8 cellular contexts compared by ENCODE assay signal in the genomic region with DNA sequence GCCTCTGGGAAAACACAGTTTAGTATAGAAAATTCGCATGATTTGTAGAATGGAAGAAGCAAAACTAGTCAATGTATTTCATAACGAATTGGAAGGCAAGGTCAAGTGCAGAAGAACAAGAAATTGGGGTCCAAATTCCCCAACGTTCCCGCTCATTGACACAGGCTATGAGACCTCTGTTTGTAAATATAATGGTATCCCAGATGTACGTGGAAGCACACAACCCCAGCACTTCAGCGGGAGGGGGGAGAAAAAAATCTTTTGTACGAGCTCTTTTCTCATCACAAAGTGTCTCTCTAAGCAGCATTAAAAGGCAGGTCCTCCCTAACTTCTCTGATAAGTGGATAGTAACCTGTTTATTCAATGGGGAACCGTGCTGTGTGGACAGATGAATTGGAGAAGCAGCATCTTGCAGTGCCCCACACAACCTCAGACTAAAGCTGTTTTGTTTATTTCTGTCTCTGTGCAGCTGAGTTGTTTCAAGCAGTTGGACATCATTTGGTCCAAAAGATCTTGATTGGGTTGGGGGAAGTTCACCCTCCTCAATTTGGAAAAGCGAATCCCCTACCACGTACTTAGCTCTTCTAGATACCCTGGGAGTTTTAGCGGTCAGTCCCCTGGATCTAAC. TPM values are rescaled to one million over a fixed set of nuclear protein-coding genes. Genes with fewer than 3 reads are reported as not detected.
A peak's percentile ranks its signal among the peaks of the same experiment; 100 is the strongest.
DNase-seq lines count a peak whose midpoint lies in the region; ATAC-seq, FAIRE-seq and TF ChIP-seq lines count a peak whose summit lies in the region.

No MANE protein-coding gene starts in this region.

- H3K9ac ChIP-seq in astrocyte (ENCODE audit: low read length), result peak overlapping the region; percentile 84

- TF ChIP-seq POLR2A in vagina (IDR thresholded peaks at IDR 0.05), result no peak

- H4K20me1 ChIP-seq in astrocyte (ENCODE audit: insufficient read depth, low read length), result peaks cover 2% of the 10 kb centered on the region

- H3K4me1 Mint-ChIP-seq in HFFc6 (ENCODE audit: low read depth), result peaks cover 49% of the 10 kb centered on the region
- peaks cover 13% of the 10 kb centered on the region for H3K4me1 Mint-ChIP-seq in astrocyte (ENCODE audit: low read depth, unreplicated experiment)

- H3K27ac Mint-ChIP-seq in HFFc6 (peak overlapping the region; percentile 81), astrocyte (ENCODE audit: unreplicated experiment) (peak overlapping the region; percentile 85)

- DNase-seq in HFFc6 (no peak), astrocyte (ENCODE audit: low read depth) (no peak), lung (ENCODE audit: low spot score) (no peak), vagina (ENCODE audit: extremely low spot score in 2 of 2) (no peak), foreskin keratinocyte (no peak), GM19238 (ENCODE audit: insufficient read length, low spot score) (no peak), GM19239 (ENCODE audit: insufficient read length, low spot score) (no peak)

- H3K9me3 Mint-ChIP-seq in HFFc6 (no peaks in the 10 kb centered on the region), astrocyte (ENCODE audit: unreplicated experiment) (no peaks in the 10 kb centered on the region)

- H3K36me3 Mint-ChIP-seq in HFFc6 (ENCODE audit: low read depth), result no peaks in the 10 kb centered on the region
- no peaks in the 10 kb centered on the region for H3K36me3 Mint-ChIP-seq in astrocyte (ENCODE audit: low read depth, unreplicated experiment)

- no peaks in the 10 kb centered on the region for H3K27me3 ChIP-seq in astrocyte (ENCODE audit: insufficient read depth, low read length)
- H3K27me3 ChIP-seq in lung (ENCODE audit: control insufficient read depth, insufficient read depth), result no peaks in the 10 kb centered on the region
- H3K27me3 ChIP-seq in vagina, result no peaks in the 10 kb centered on the region
- H3K27me3 ChIP-seq in foreskin keratinocyte, result peaks cover 4% of the 10 kb centered on the region

- WGBS in lung, 2 donors, result 36 to 47% methylated on average over 11 of the region's 11 CpGs

- no peaks in the 10 kb centered on the region for H3K9me3 ChIP-seq in astrocyte (ENCODE audit: insufficient read depth, low read depth, low read length)
- H3K9me3 ChIP-seq in lung (ENCODE audit: control insufficient read depth in 2 of 2, insufficient read depth in 1 of 2, low read length in 1 of 2), result no peaks in the 10 kb centered on the region
- no peaks in the 10 kb centered on the region for H3K9me3 ChIP-seq in vagina

- H3K36me3 ChIP-seq in astrocyte (ENCODE audit: insufficient read depth, low read length) (no peaks in the 10 kb centered on the region), lung (ENCODE audit: control insufficient read depth in 2 of 2, insufficient read depth in 2 of 2, low read length in 2 of 2) (no peaks in the 10 kb centered on the region), vagina (no peaks in the 10 kb centered on the region)

- no peak for TF ChIP-seq CTCF in 22Rv1 (IDR thresholded peaks at IDR 0.05)
- TF ChIP-seq CTCF in HFFc6 (IDR thresholded peaks at IDR 0.05), result no peak
- no peak for TF ChIP-seq CTCF in astrocyte (IDR thresholded peaks at IDR 0.05; ENCODE audit: insufficient read depth, low read depth, low read length)
- TF ChIP-seq CTCF in lung (IDR thresholded peaks at IDR 0.05; ENCODE audit: control extremely low read depth, extremely low read depth), result no peak
- TF ChIP-seq CTCF in vagina (IDR thresholded peaks at IDR 0.05), result no peak
- no peak for TF ChIP-seq CTCF in foreskin keratinocyte (conservative IDR thresholded peaks at IDR 0.05)

- H3K4me1 ChIP-seq in astrocyte (ENCODE audit: insufficient read depth, low read length), result peaks cover 35% of the 10 kb centered on the region
- H3K4me1 ChIP-seq in lung (ENCODE audit: control insufficient read depth in 2 of 2, insufficient read depth in 2 of 2, low read length in 2 of 2), result peaks cover 6 to 7% of the 10 kb centered on the region in 2 donors
- H3K4me1 ChIP-seq in vagina, result peaks cover 43% of the 10 kb centered on the region
- H3K4me1 ChIP-seq in foreskin keratinocyte, result no peaks in the 10 kb centered on the region

- ATAC-seq in lung (ENCODE audit: insufficient read depth, low FRiP score) (no peak), foreskin keratinocyte (no peak)

- FAIRE-seq in astrocyte (lab: Jason Lieb, UNC), result no peak
- FAIRE-seq in GM19239 (lab: Jason Lieb, UNC), result no peak

- intact Hi-C loops in vagina (cut with DNase I), result loop anchor here (5.0 to 10.0 kb wide), 3 partner anchors 104 to 194 kb away; no protein-coding TSS in a partner anchor

- peak overlapping the region; percentile 86 for H3K4me3 Mint-ChIP-seq in HFFc6
- H3K4me3 Mint-ChIP-seq in astrocyte (ENCODE audit: unreplicated experiment), result peak overlapping the region; percentile 89

- H3K79me2 ChIP-seq in astrocyte (ENCODE audit: insufficient read depth, low read length), result no peaks in the 10 kb centered on the region

- peak overlapping the region; percentile 69 for H3K4me3 ChIP-seq in astrocyte (ENCODE audit: insufficient read depth, low read depth, low read length)
- peak overlapping the region; percentile 86 for H3K4me3 ChIP-seq in lung
- H3K4me3 ChIP-seq in vagina, result peak overlapping the region; percentile 81 to 98

- H2AFZ ChIP-seq in astrocyte (ENCODE audit: low read depth, low read length), result no peak overlapping the region

- peak overlapping the region; percentile 89 for H3K4me2 ChIP-seq in astrocyte (ENCODE audit: low read length)

- peak overlapping the region; percentile 49; the same call in 1 of the 2 replicates for H3K27ac ChIP-seq in 22Rv1
- H3K27ac ChIP-seq in astrocyte (ENCODE audit: low read depth, low read length), result peak overlapping the region; percentile 55
- peak overlapping the region; percentile 89 to 95 for H3K27ac ChIP-seq in lung (ENCODE audit: low read depth in 1 of 2, low read length in 1 of 2)
- H3K27ac ChIP-seq in vagina, result peak overlapping the region; percentile 98
- H3K27ac ChIP-seq in foreskin keratinocyte, result no peak overlapping the region

- no peaks in the 10 kb centered on the region; the same call in none of the 2 replicates for H3K27me3 Mint-ChIP-seq in HFFc6 (ENCODE audit: insufficient read depth)
- H3K27me3 Mint-ChIP-seq in astrocyte (ENCODE audit: low read depth, unreplicated experiment), result no peaks in the 10 kb centered on the region

RNA-seq across cellular contexts. Expression of a gene that starts 1.1 kb away (rescaled TPM):
- total RNA-seq in HFFc6 (2021; fragmentation: NEBNext Ultra II Directional; extraction: Animal tissue kit (Norgen Biotek cat#: 25700)), result 10 to 100 TPM in 3 of 6 experiments, 1 to 10 TPM in 3; 8.4 to 12.1 (median 9.9) TPM
- total RNA-seq in astrocyte, result 10.5 and 18.2 TPM in 2 replicates
- 10 to 100 TPM; 17.8 to 47.9 TPM for total RNA-seq in lung
- polyA plus RNA-seq in lung, result 10 to 100 TPM; 18.7 to 27.5 TPM
- 24.6 TPM for total RNA-seq in vagina
- total RNA-seq in foreskin keratinocyte, result 0.53 and 0.61 TPM in 2 replicates
- polyA plus RNA-seq in foreskin keratinocyte, result 0.13 and 0.14 TPM in 2 replicates
